Comparison of ENCODE assay signal across 1 cellular context in genomic region chr10:75417522-75417927, GRCh38.
A peak's percentile ranks its signal among the peaks of the same experiment; 100 is the strongest.
TF ChIP-seq lines count a peak whose summit lies in the region.

No MANE protein-coding gene starts in this region.

TF ChIP-seq in HEK293, 187 proteins besides CTCF, POLR2A, EP300 and RAD21 (continued from another document):
- peak; percentile 40; the same call in 1 of the 2 replicates for TF ChIP-seq EGR2 (tag by site-specific recombination; IDR thresholded peaks at IDR 0.05; ENCODE audit: low read depth)
- TF ChIP-seq ZNF561 (tag by site-specific recombination; IDR thresholded peaks at IDR 0.05; ENCODE audit: borderline replicate concordance): no peak
TF ChIP-seq in HEK293: peak in this region for 13.
